ENCODE assay signal across 8 cellular contexts in the genomic region with DNA sequence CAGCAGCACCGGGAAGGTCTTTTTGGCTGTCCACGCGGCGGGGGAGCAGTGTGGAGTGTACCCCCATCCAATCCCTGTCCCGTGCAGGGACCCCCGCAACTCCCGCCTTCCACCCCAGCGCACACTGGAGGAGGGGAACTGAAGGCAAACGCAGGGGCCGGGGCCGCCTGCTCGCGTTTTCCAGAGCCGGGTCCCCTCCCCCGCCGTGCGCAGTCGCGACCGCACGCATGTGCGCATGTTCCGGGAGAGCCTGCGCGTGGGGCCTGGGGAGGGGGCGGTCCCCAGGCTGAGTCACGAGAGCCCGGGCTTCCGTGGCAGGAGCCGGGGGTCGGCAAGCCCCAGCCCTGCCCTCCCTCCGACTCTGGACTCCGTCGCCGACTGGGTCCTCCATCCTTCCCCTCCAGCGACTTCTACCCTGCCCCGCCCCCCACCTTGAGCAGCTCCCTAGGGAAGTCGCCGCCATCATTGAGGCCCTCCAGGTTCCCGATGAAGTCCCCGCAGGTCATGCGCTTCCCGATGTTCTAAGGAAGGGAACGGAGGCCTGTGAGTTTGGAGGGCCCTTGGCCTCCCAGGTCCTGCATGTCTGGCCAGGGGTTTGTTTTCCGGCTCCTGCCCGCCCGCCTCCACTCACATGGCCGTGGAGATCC. TPM values are rescaled to one million over a fixed set of nuclear protein-coding genes. Genes with fewer than 3 reads are reported as not detected.
A peak's percentile ranks its signal among the peaks of the same experiment; 100 is the strongest.
DNase-seq lines count a peak whose midpoint lies in the region; TF ChIP-seq lines count a peak whose summit lies in the region.

No MANE protein-coding gene starts in this region.

- H3K27ac Mint-ChIP-seq in glutamatergic neuron (ENCODE audit: unreplicated experiment) (peak overlapping the region; percentile 99), Caco-2 (ENCODE audit: unreplicated experiment) (no peak overlapping the region)

- peaks cover 48% of the 10 kb centered on the region for H3K4me1 Mint-ChIP-seq in glutamatergic neuron (ENCODE audit: low read depth, unreplicated experiment)
- no peaks in the 10 kb centered on the region for H3K4me1 Mint-ChIP-seq in Caco-2 (ENCODE audit: low read depth, unreplicated experiment)

- no TSS peak for BruUV-seq in Caco-2 (replicated peaks; lab: Mats Ljungman, UMichigan)

- DNase-seq in DMS114 treated with DMSO at 0.1 percent for 48 hours (lab: John Stamatoyannopoulos, UW; ENCODE audit: unreplicated experiment) (peak; percentile 34), glutamatergic neuron (peak; percentile 74), retina (peak; percentile 85), COLO829 (ENCODE audit: low spot score) (no peak), Caco-2 (no peak), HEK293T (ENCODE audit: extremely low spot score) (no peak), HT-29 (ENCODE audit: low spot score) (no peak)
- peak; percentile 71 for DNase-seq in activated T-cell treated with anti-CD3 and anti-CD28 coated beads, Interleukin-2, amount 50 U/mL, for 1 hour

- no peaks in the 10 kb centered on the region for H3K36me3 Mint-ChIP-seq in glutamatergic neuron (ENCODE audit: unreplicated experiment)
- H3K36me3 Mint-ChIP-seq in Caco-2 (ENCODE audit: insufficient read depth, unreplicated experiment): no peaks in the 10 kb centered on the region

- H3K4me3 Mint-ChIP-seq in glutamatergic neuron (ENCODE audit: unreplicated experiment) (peak overlapping the region; percentile 92), Caco-2 (ENCODE audit: unreplicated experiment) (no peak overlapping the region)

- H3K9me3 ChIP-seq in Caco-2: no peaks in the 10 kb centered on the region

- H3K27me3 Mint-ChIP-seq in glutamatergic neuron (ENCODE audit: unreplicated experiment): peaks cover 21% of the 10 kb centered on the region
- peaks cover 16% of the 10 kb centered on the region for H3K27me3 Mint-ChIP-seq in Caco-2 (ENCODE audit: insufficient read depth, unreplicated experiment)

- POLR2A ChIA-PET in Caco-2 (lab: Charles Lee) (no interaction called here), HEK293T (lab: Yijun Ruan, JAX) (interaction anchor here (0.6 to 2.2 kb wide), 5 partner anchors 10 to 22 kb away, joined by 3 to 7 read pairs (median 3); a partner anchor contains a TSS)

- CTCF ChIA-PET in Caco-2 (lab: Charles Lee): interaction anchor here (1.4 kb wide), 1 partner anchor 11 kb away, joined by 6 read pairs; no protein-coding TSS in a partner anchor
- CTCF ChIA-PET in HEK293T (lab: Yijun Ruan, JAX): interaction anchor here (0.6 to 1.0 kb wide), 2 partner anchors 17 to 176 kb away, joined by 3 read pairs; no protein-coding TSS in a partner anchor

- H3K9me3 Mint-ChIP-seq in glutamatergic neuron (ENCODE audit: unreplicated experiment) (peaks cover 13% of the 10 kb centered on the region), Caco-2 (ENCODE audit: unreplicated experiment) (no peaks in the 10 kb centered on the region)

- no peaks in the 10 kb centered on the region for H3K36me3 ChIP-seq in Caco-2 (ENCODE audit: control insufficient read depth, insufficient read depth, low read length)

- no peak for TF ChIP-seq CTCF in glutamatergic neuron (IDR thresholded peaks at IDR 0.05; ENCODE audit: partially characterized antibody, unreplicated experiment)
- no peak for TF ChIP-seq CTCF in Caco-2 (IDR thresholded peaks at IDR 0.05; ENCODE audit: insufficient read depth in 1 of 2, low read depth in 1 of 2, low read length in 1 of 2, severe bottlenecking in 1 of 2, unreplicated experiment in 1 of 2)

- no peak overlapping the region for H3K4me3 ChIP-seq in Caco-2 (ENCODE audit: low read depth, low read length)

- H3K4me1 ChIP-seq in Caco-2: no peaks in the 10 kb centered on the region

- intact Hi-C loops in Caco-2 (cut with micrococcal nuclease; ENCODE audit: unreplicated experiment): no loop called here

- H3K27me3 ChIP-seq in Caco-2 (replicated peaks; ENCODE audit: control insufficient read depth, insufficient read depth, low read length): peaks cover 1% of the 10 kb centered on the region; the same call in 1 of the 2 replicates

TF ChIP-seq in HEK293T, 16 proteins besides CTCF, POLR2A, EP300 and RAD21:
- TF ChIP-seq, protein P1, sequence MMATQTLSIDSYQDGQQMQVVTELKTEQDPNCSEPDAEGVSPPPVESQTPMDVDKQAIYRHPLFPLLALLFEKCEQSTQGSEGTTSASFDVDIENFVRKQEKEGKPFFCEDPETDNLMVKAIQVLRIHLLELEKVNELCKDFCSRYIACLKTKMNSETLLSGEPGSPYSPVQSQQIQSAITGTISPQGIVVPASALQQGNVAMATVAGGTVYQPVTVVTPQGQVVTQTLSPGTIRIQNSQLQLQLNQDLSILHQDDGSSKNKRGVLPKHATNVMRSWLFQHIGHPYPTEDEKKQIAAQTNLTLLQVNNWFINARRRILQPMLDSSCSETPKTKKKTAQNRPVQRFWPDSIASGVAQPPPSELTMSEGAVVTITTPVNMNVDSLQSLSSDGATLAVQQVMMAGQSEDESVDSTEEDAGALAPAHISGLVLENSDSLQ (IDR thresholded peaks at IDR 0.05): no peak
- TF ChIP-seq FOXK2 (IDR thresholded peaks at IDR 0.05) (no peak), L3MBTL2 (conservative IDR thresholded peaks at IDR 0.05) (no peak), FOXM1 (IDR thresholded peaks at IDR 0.05; ENCODE audit: borderline replicate concordance) (no peak), SUZ12 (IDR thresholded peaks at IDR 0.05) (no peak), SP1 (IDR thresholded peaks at IDR 0.05) (no peak), CTBP1 (IDR thresholded peaks at IDR 0.05; ENCODE audit: borderline replicate concordance) (no peak), ELF4 (IDR thresholded peaks at IDR 0.05) (no peak), BHLHE40 (IDR thresholded peaks at IDR 0.05; ENCODE audit: borderline replicate concordance) (no peak), ARNT (IDR thresholded peaks at IDR 0.05) (no peak), LEF1 (IDR thresholded peaks at IDR 0.05; ENCODE audit: borderline replicate concordance) (no peak), NFRKB (IDR thresholded peaks at IDR 0.05) (no peak), ZNF384 (IDR thresholded peaks at IDR 0.05) (no peak), FOXA1 (IDR thresholded peaks at IDR 0.05) (no peak), TARDBP (IDR thresholded peaks at IDR 0.05) (no peak), HDGF (IDR thresholded peaks at IDR 0.05; ENCODE audit: borderline replicate concordance) (no peak)

RNA-seq across cellular contexts. Expression of a gene that starts 8.0 kb away (rescaled TPM):
- 88.5 TPM for total RNA-seq in glutamatergic neuron (ENCODE audit: unreplicated experiment)
- 2.8 and 3.8 TPM in 2 replicates for total RNA-seq in Caco-2 (2022)
- total RNA-seq in HT-29 (2014; rRNA removed; shearing (Covaris generic)): 0.18 and 0.47 TPM in 2 replicates

RNA-seq across cellular contexts. Expression of a gene that starts 10.1 kb away (rescaled TPM):
- 23.4 TPM for total RNA-seq in glutamatergic neuron (ENCODE audit: unreplicated experiment)
- total RNA-seq in Caco-2 (2022): 7.9 and 8.6 TPM in 2 replicates
- 25.5 and 49.5 TPM in 2 replicates for total RNA-seq in HT-29 (2014; rRNA removed; shearing (Covaris generic))

RNA-seq across cellular contexts. Expression of a gene that starts 15.0 kb away (rescaled TPM):
- total RNA-seq in glutamatergic neuron (ENCODE audit: unreplicated experiment) (7.5 TPM), Caco-2 (2022) (35.1 and 36.5 TPM in 2 replicates)
- total RNA-seq in HT-29 (2014; rRNA removed; shearing (Covaris generic)): 27.5 and 38.4 TPM in 2 replicates

RNA-seq across cellular contexts. Expression of a gene that starts 21.8 kb away (rescaled TPM):
- total RNA-seq in glutamatergic neuron (ENCODE audit: unreplicated experiment) (104 TPM), Caco-2 (2022) (32.1 and 32.6 TPM in 2 replicates)
- total RNA-seq in HT-29 (2014; rRNA removed; shearing (Covaris generic)): 37.0 and 38.6 TPM in 2 replicates

RNA-seq across cellular contexts. Expression of a gene that starts 40.8 kb away (rescaled TPM):
- total RNA-seq in glutamatergic neuron (ENCODE audit: unreplicated experiment) (not detected), Caco-2 (2022) (0.82 and 0.86 TPM in 2 replicates)
- total RNA-seq in HT-29 (2014; rRNA removed; shearing (Covaris generic)): 4.5 and 11.7 TPM in 2 replicates

Comparison
In these comparisons a context has a peak if more than half of its experiments do, and no peak if none do; other contexts are left out.
1. DNase-seq: peak in DMS114 treated with DMSO at 0.1 percent for 48 hours (single experiment), activated T-cell treated with anti-CD3 and anti-CD28 coated beads, Interleukin-2, amount 50 U/mL, for 1 hour (single experiment), glutamatergic neuron (single experiment) and retina (single experiment); none in COLO829 (single experiment), Caco-2 (0 of 2), HEK293T (single experiment) and HT-29 (single experiment).
2. RNA of a gene that starts 8.0 kb away (total RNA-seq): 88.5 TPM in glutamatergic neuron (single experiment); 2.8 to 3.8 TPM in Caco-2 and 0.18 to 0.47 TPM in HT-29; every median in the first group is over 10 times any median in the second.